In the genomic region with DNA sequence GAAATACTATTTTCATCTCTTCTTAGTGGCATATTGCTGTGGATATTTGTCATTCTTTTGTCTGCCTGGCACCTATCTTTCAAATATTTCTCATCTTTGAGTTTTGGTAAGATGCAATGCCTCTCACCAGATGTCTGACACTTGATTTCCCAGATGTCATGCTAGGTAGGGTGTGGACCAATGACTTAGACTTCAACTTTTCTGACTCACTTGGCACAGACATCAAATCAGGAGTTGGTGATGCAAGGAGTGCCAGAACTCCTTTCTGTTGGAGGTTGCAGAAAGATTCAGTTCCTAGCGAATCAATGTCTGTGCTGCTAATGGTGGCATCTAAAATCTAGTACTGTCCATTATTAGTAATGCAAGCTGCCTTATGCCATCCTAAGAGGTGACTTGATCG, we compare ENCODE assay signal across 17 cellular contexts.
DNase-seq lines count a peak whose midpoint lies in the region; ATAC-seq and TF ChIP-seq lines count a peak whose summit lies in the region.
"Had no signal": no experiment of that assay in that cellular context is flagged by ENCODE, and none has a peak within 500 bp of the region (broad histone marks: within the 10 kb centered on the region; RNA-seq: fewer than 3 reads in every experiment).

No MANE protein-coding gene starts in this region.

- H2BK120ac ChIP-seq in IMR-90 (ENCODE audit: low read depth, low read length): no peak overlapping the region

- no peaks in the 10 kb centered on the region for H3K27me3 ChIP-seq in IMR-90 (ENCODE audit: control insufficient read depth, insufficient read depth, low read length)
- H3K27me3 ChIP-seq: heart left ventricle had no signal

- H2AFZ ChIP-seq in IMR-90 (replicated peaks; ENCODE audit: low read length, poor library complexity): no peak overlapping the region

- H2BK5ac ChIP-seq in IMR-90 (ENCODE audit: low read depth, low read length, poor library complexity, severe bottlenecking): no peak overlapping the region

- CTCF ChIA-PET in IMR-90 (lab: Yijun Ruan, JAX): no interaction called here

- H3K79me1 ChIP-seq in IMR-90 (ENCODE audit: low read depth in 1 of 2, low read length in 2 of 2): no peaks in the 10 kb centered on the region

- intact Hi-C loops in IMR-90 (cut with micrococcal nuclease): no loop called here

- DNase-seq in Daoy (ENCODE audit: low read depth) (peak; percentile 51), IMR-90 (peak; percentile 56), amniotic epithelial cell (ENCODE audit: low read depth) (peak; percentile 47), fibroblast of pulmonary artery (ENCODE audit: low read depth) (peak; percentile 38), medulla oblongata (ENCODE audit: extremely low spot score) (no peak)
- DNase-seq: activated CD4-positive, alpha-beta T cell treated with anti-CD3 and anti-CD28 coated beads for 4 hours; activated naive CD8-positive, alpha-beta T cell treated with anti-CD3 and anti-CD28 coated beads for 36 hours; CD8-positive, alpha-beta T cell; DND-41; heart left ventricle; left ventricle myocardium superior; NCI-H187 treated with DMSO at 0.1 percent for 48 hours; NCI-H345; NK-92 treated with Interleukin-12 subunit alpha and Interleukin-12 subunit beta, amount 100 ng/mL, for 24 hours had no signal

- TF ChIP-seq RAD21 in IMR-90 (IDR thresholded peaks at IDR 0.05; ENCODE audit: low read length): no peak

- TF ChIP-seq POLR2A in IMR-90 (IDR thresholded peaks at IDR 0.05; ENCODE audit: low read depth, low read length): no peak

- H3K27ac ChIP-seq in IMR-90 (ENCODE audit: insufficient read depth, low read length): no peak overlapping the region
- H3K27ac ChIP-seq: heart left ventricle had no signal

- H3K9ac ChIP-seq in IMR-90 (ENCODE audit: low read depth, low read length): no peak overlapping the region

- no peak overlapping the region for H2AK5ac ChIP-seq in IMR-90 (ENCODE audit: low read depth, low read length)

- no peak overlapping the region for H3K14ac ChIP-seq in IMR-90 (replicated peaks; ENCODE audit: low read depth, low read length)

- no peak overlapping the region for H3K4me2 ChIP-seq in IMR-90 (ENCODE audit: low read depth, low read length)

- no peaks in the 10 kb centered on the region for H3K9me3 ChIP-seq in IMR-90 (ENCODE audit: control insufficient read depth, insufficient read depth, low read length)
- H3K9me3 ChIP-seq: heart left ventricle had no signal

- no peak overlapping the region for H3K18ac ChIP-seq in IMR-90 (ENCODE audit: low read depth, low read length)

- TF ChIP-seq CTCF in IMR-90 (conservative IDR thresholded peaks at IDR 0.05; ENCODE audit: low read depth, low read length) (no peak), fibroblast of pulmonary artery (IDR thresholded peaks at IDR 0.05; ENCODE audit: low read length, missing control alignments) (no peak)

- no peaks in the 10 kb centered on the region for H3K9me1 ChIP-seq in IMR-90 (ENCODE audit: insufficient read depth, low read length)

- H3K4me3 ChIP-seq in IMR-90 (ENCODE audit: insufficient read depth, low read depth, low read length) (no peak overlapping the region), fibroblast of pulmonary artery (replicated peaks; ENCODE audit: low read depth, low read length) (no peak overlapping the region)
- H3K4me3 ChIP-seq: heart left ventricle had no signal

- H4K8ac ChIP-seq in IMR-90 (ENCODE audit: low read depth in 2 of 2, low read length in 2 of 2): no peak overlapping the region

- dilution Hi-C loops in IMR-90 (cut with HindIII; ENCODE audit: low sequenced_read_pairs, unreplicated experiment): no loop called here

- H2BK20ac ChIP-seq in IMR-90 (ENCODE audit: low read depth, low read length): no peak overlapping the region

- H3K56ac ChIP-seq in IMR-90 (ENCODE audit: extremely low read depth, insufficient read depth, low read length): no peak overlapping the region

- H3K4ac ChIP-seq in IMR-90 (ENCODE audit: low read depth, low read length): no peak overlapping the region

- H3K36me3 ChIP-seq in IMR-90 (ENCODE audit: control insufficient read depth, insufficient read depth, low read length): no peaks in the 10 kb centered on the region
- H3K36me3 ChIP-seq: heart left ventricle had no signal

- H4K91ac ChIP-seq in IMR-90 (ENCODE audit: insufficient read depth, low read depth, low read length): no peak overlapping the region

- no peak overlapping the region for H3K23ac ChIP-seq in IMR-90 (ENCODE audit: low read depth, low read length)

- no peak overlapping the region for H4K5ac ChIP-seq in IMR-90 (ENCODE audit: low read depth, low read length)

- no peak overlapping the region for H2AK9ac ChIP-seq in IMR-90 (replicated peaks; ENCODE audit: low read depth, low read length, poor library complexity)

- WGBS in IMR-90 (ENCODE audit: extremely low coverage in 2 of 2, insufficient read length in 1 of 2), 2 experiments: no CpG with 5 or more reads among the region's 2 CpGs

- no peaks in the 10 kb centered on the region for H3K4me1 ChIP-seq in IMR-90 (ENCODE audit: control insufficient read depth, insufficient read depth, low read length)
- H3K4me1 ChIP-seq: heart left ventricle had no signal

- H2BK15ac ChIP-seq in IMR-90 (ENCODE audit: low read depth, low read length): no peak overlapping the region

- no TSS peak for BruUV-seq in IMR-90 (replicated peaks; lab: Mats Ljungman, UMichigan)

- POLR2A ChIA-PET in IMR-90 (lab: Charles Lee; ENCODE audit: unreplicated experiment): no interaction called here

- no peak for ATAC-seq in IMR-90 (ENCODE audit: low read depth)
- ATAC-seq in activated CD4-positive, CD25-positive, alpha-beta regulatory T cell treated with anti-CD3 and anti-CD28 coated beads, Interleukin-2, amount 50 U/mL, for 24 hours: no peak
- ATAC-seq in GM18520 (IDR thresholded peaks at IDR 0.05; ENCODE audit: unreplicated experiment): no peak
- ATAC-seq in GM18907 (IDR thresholded peaks at IDR 0.05; ENCODE audit: unreplicated experiment): no peak
- ATAC-seq: CD8-positive, alpha-beta T cell; heart left ventricle; left ventricle myocardium superior had no signal

- H4K20me1 ChIP-seq in IMR-90 (ENCODE audit: insufficient read depth, low read length): no peaks in the 10 kb centered on the region

- in situ Hi-C loops in IMR-90 (cut with MboI; ENCODE audit: low sequenced_read_pairs): no loop called here

TF ChIP-seq in IMR-90, 13 proteins besides CTCF, POLR2A, EP300 and RAD21:
- peak; percentile 28; the same call in 1 of the 2 replicates for TF ChIP-seq CEBPB (IDR thresholded peaks at IDR 0.05; ENCODE audit: low read depth, low read length)
- no peak for TF ChIP-seq FOS (IDR thresholded peaks at IDR 0.05; ENCODE audit: low read depth, low read length)
